ENCODE assay signal across 8 cellular contexts in genomic region chr5:172188033-172188892, GRCh38. TPM values are rescaled to one million over a fixed set of nuclear protein-coding genes. Genes with fewer than 3 reads are reported as not detected.
DNase-seq lines count a peak whose midpoint lies in the region; ATAC-seq, FAIRE-seq and TF ChIP-seq lines count a peak whose summit lies in the region.

Gene STK10, minus strand, starts transcription at chr5:172188224. Its CDS starts 182 bp downstream, at chr5:172188042.

- no peaks in the 10 kb centered on the region for H3K27me3 ChIP-seq in heart left ventricle

- TF ChIP-seq CTCF in heart left ventricle (IDR thresholded peaks at IDR 0.05): peak; percentile 83 to 97 (median 94)
- TF ChIP-seq CTCF in type B pancreatic cell (conservative IDR thresholded peaks at IDR 0.05): peak; percentile 84

- CTCF ChIA-PET in T-cell (lab: Charles Lee): interaction anchor here (0.5 to 6.6 kb wide), 39 partner anchors 9 to 276 kb away, joined by 3 to 119 read pairs (median 5); partner anchors contain the start of gene FBXW11 (in 1 of the 2)

- H3K4me3 Mint-ChIP-seq in T-cell (peak within 1 kb of the TSS; percentile 95 to 100 (median 96)), type B pancreatic cell (peak within 1 kb of the TSS; percentile 96)

- H3K4me1 Mint-ChIP-seq in T-cell (peaks cover 25 to 31% (median 28%) of the 10 kb centered on the region in 3 donors), type B pancreatic cell (ENCODE audit: unreplicated experiment) (peaks cover 11% of the 10 kb centered on the region)

- peak within 1 kb of the TSS; percentile 94 to 100 for H3K27ac Mint-ChIP-seq in T-cell
- H3K27ac Mint-ChIP-seq in type B pancreatic cell: peak within 1 kb of the TSS; percentile 95

- H3K9me3 ChIP-seq in heart left ventricle: no peaks in the 10 kb centered on the region

- H3K27ac ChIP-seq in adipose tissue (ENCODE audit: low read depth, low read length): peak within 1 kb of the TSS; percentile 94
- peak within 1 kb of the TSS; percentile 63 to 98 (median 92) for H3K27ac ChIP-seq in heart left ventricle

- intact Hi-C loops in heart left ventricle (cut with DNase I): loop anchor here (1.0 to 10.0 kb wide), 16 partner anchors 66 to 283 kb away; partner anchors contain the start of genes UBTD2 (in 5 of the 10) and FBXW11 (in 1 of the 10)
- intact Hi-C loops in posterior cingulate gyrus (cut with DNase I): loop anchor here (1.0 to 10.0 kb wide), 6 partner anchors 36 to 276 kb away; partner anchors contain the start of genes FBXW11, SH3PXD2B and UBTD2

- H3K9me3 Mint-ChIP-seq in T-cell (no peaks in the 10 kb centered on the region), type B pancreatic cell (no peaks in the 10 kb centered on the region)

- POLR2A ChIA-PET in T-cell (lab: Charles Lee): interaction anchor here (0.6 to 3.5 kb wide), 4 partner anchors 13 to 1903 kb away, joined by 3 to 68 read pairs (median 3); partner anchors contain the start of gene FBXW11 (in 1 of the 2)

- peaks cover 3 to 38% (median 22%) of the 10 kb centered on the region in 12 donors for H3K4me1 ChIP-seq in heart left ventricle

- 0% methylated on average over 65 to 102 of the region's 102 CpGs for WGBS in adipose tissue, 3 donors
- WGBS in heart left ventricle, 4 donors: 0 to 2% (median 1%) methylated on average over 27 to 102 of the region's 102 CpGs

- TF ChIP-seq POLR2A in GM12892 (IDR thresholded peaks at IDR 0.05; ENCODE audit: low read depth, low read length) (0 out of 2 replicates have a peak, but pooled peaks have one; percentile 56), heart left ventricle (IDR thresholded peaks at IDR 0.05) (peak in 1 of 2 donors; percentile 74)

- DNase-seq in GM12892 (ENCODE audit: insufficient read length) (peak; percentile 94), NCI-H1417 (lab: John Stamatoyannopoulos, UW) (peak; percentile 78 to 89 (median 88)), T-cell (peak; percentile 81 to 92 (median 86)), heart left ventricle (peak; percentile 93 to 98 (median 95)), posterior cingulate gyrus (peak; percentile 74 to 98 (median 88)), type B pancreatic cell (ENCODE audit: extremely low spot score, unreplicated experiment) (peak; percentile 90)

- no peaks in the 10 kb centered on the region for H3K27me3 Mint-ChIP-seq in T-cell
- peaks cover 21% of the 10 kb centered on the region for H3K27me3 Mint-ChIP-seq in type B pancreatic cell

- peak; percentile 94 for FAIRE-seq in GM12892 (lab: Jason Lieb, UNC)

- ATAC-seq in HG02798 (IDR thresholded peaks at IDR 0.05; ENCODE audit: poor library complexity, unreplicated experiment) (peak; percentile 83), T-cell (replicated peaks in 1 of 4) (peak; percentile 78 to 84 (median 81)), heart left ventricle (peak; percentile 91 to 97 (median 95))

- H3K36me3 ChIP-seq in heart left ventricle: peaks cover 0 to 11% (median 0%) of the 10 kb centered on the region in 9 donors

- peak within 1 kb of the TSS; percentile 67 to 97 (median 89) for H3K4me3 ChIP-seq in heart left ventricle

- H3K36me3 Mint-ChIP-seq in T-cell: peaks cover 13% of the 10 kb centered on the region
- H3K36me3 Mint-ChIP-seq in type B pancreatic cell: no peaks in the 10 kb centered on the region

RNA-seq across cellular contexts. Expression of gene STK10, which starts in this region (rescaled TPM):
- 30.6 TPM for polyA plus RNA-seq in GM12892 (2012; ENCODE audit: missing spikeins)
- total RNA-seq in T-cell (100 to 1,000 TPM; 305 to 437 (median 331) TPM), heart left ventricle (10 to 100 TPM in 5 of 9 donors, 1 to 10 TPM in 4; 5.5 to 52.9 (median 10.3) TPM), type B pancreatic cell (ENCODE audit: low replicate concordance) (15.2 and 25.0 TPM in 2 replicates)
- polyA plus RNA-seq in adipose tissue (10 to 100 TPM in 2 of 3 donors, 1 to 10 TPM in 1; 5.0 to 24.1 (median 19.9) TPM), heart left ventricle (10 to 100 TPM in 1 of 2 donors, 1 to 10 TPM in 1; 5.7 to 10.2 TPM)

Comparison
In these comparisons a context has a peak if more than half of its experiments do, and no peak if none do; other contexts are left out.
1. Peak in every context shown above with its lines: DNase-seq, ATAC-seq, H3K4me3 ChIP-seq and H3K27ac ChIP-seq.
2. RNA of gene STK10 (total RNA-seq): 305 to 437 TPM in T-cell; 15.2 to 25.0 TPM in type B pancreatic cell and 5.5 to 52.9 TPM in heart left ventricle; every median in the first group is over 4 times any median in the second.